ENCODE assay signal across 1 cellular context in the genomic region with DNA sequence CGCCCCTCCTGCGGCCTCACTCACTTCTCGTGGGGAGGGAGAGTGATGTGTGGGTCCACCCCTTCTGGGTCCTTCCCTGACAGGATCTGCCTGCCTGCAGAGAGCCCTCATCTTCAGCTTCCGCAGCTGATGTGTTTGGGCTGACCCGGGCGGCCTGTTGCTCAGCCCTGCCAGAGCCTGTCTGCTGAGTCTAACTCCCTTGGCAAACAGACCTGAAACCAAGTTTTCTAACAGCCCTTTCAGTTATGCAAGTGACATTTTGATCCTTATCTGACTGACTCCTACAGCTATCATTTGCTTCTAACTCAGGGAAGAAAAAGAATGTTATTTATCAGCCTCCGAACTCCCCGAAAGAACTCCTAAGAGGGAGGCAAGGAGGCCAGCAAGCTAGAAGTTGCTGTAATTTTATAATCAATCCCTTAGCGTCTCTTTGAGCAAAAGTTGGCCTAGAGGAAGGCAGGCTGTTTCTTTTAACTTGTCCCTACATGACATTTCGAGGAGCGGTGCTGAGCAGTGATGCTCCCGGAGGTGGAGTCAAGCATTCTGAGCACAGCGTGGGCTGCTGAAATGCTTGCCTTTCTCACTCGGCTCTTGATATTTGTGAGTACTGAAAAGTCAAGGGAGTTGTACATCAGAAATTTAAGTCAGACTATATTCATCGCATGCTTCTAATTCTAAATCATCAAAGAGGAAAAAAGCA.
TF ChIP-seq lines count a peak whose summit lies in the region.

No MANE protein-coding gene starts in this region.

TF ChIP-seq in SK-N-SH, 30 proteins besides CTCF, POLR2A, EP300 and RAD21 (continued from another document):
- TF ChIP-seq RCOR1 (IDR thresholded peaks at IDR 0.05; ENCODE audit: low read length) (no peak), FOSL2 (IDR thresholded peaks at IDR 0.05; ENCODE audit: borderline replicate concordance, low read depth) (no peak), JUND (IDR thresholded peaks at IDR 0.05) (no peak), NFIC (IDR thresholded peaks at IDR 0.05; ENCODE audit: borderline replicate concordance) (no peak), TAF1 (IDR thresholded peaks at IDR 0.05; ENCODE audit: borderline replicate concordance, low read depth, low read length) (no peak), SMC3 (IDR thresholded peaks at IDR 0.05; ENCODE audit: low read depth, low read length) (no peak), TEAD4 (IDR thresholded peaks at IDR 0.05; ENCODE audit: borderline replicate concordance, insufficient read depth) (no peak), SIN3A (IDR thresholded peaks at IDR 0.05; ENCODE audit: borderline replicate concordance, low read depth, low read length) (no peak)
- TF ChIP-seq, protein P1, sequence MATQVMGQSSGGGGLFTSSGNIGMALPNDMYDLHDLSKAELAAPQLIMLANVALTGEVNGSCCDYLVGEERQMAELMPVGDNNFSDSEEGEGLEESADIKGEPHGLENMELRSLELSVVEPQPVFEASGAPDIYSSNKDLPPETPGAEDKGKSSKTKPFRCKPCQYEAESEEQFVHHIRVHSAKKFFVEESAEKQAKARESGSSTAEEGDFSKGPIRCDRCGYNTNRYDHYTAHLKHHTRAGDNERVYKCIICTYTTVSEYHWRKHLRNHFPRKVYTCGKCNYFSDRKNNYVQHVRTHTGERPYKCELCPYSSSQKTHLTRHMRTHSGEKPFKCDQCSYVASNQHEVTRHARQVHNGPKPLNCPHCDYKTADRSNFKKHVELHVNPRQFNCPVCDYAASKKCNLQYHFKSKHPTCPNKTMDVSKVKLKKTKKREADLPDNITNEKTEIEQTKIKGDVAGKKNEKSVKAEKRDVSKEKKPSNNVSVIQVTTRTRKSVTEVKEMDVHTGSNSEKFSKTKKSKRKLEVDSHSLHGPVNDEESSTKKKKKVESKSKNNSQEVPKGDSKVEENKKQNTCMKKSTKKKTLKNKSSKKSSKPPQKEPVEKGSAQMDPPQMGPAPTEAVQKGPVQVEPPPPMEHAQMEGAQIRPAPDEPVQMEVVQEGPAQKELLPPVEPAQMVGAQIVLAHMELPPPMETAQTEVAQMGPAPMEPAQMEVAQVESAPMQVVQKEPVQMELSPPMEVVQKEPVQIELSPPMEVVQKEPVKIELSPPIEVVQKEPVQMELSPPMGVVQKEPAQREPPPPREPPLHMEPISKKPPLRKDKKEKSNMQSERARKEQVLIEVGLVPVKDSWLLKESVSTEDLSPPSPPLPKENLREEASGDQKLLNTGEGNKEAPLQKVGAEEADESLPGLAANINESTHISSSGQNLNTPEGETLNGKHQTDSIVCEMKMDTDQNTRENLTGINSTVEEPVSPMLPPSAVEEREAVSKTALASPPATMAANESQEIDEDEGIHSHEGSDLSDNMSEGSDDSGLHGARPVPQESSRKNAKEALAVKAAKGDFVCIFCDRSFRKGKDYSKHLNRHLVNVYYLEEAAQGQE (IDR thresholded peaks at IDR 0.05; ENCODE audit: low read depth, low read length): no peak
- TF ChIP-seq, protein P2, sequence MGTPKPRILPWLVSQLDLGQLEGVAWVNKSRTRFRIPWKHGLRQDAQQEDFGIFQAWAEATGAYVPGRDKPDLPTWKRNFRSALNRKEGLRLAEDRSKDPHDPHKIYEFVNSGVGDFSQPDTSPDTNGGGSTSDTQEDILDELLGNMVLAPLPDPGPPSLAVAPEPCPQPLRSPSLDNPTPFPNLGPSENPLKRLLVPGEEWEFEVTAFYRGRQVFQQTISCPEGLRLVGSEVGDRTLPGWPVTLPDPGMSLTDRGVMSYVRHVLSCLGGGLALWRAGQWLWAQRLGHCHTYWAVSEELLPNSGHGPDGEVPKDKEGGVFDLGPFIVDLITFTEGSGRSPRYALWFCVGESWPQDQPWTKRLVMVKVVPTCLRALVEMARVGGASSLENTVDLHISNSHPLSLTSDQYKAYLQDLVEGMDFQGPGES (IDR thresholded peaks at IDR 0.05; ENCODE audit: low read depth, low read length): no peak
- TF ChIP-seq, protein P3, sequence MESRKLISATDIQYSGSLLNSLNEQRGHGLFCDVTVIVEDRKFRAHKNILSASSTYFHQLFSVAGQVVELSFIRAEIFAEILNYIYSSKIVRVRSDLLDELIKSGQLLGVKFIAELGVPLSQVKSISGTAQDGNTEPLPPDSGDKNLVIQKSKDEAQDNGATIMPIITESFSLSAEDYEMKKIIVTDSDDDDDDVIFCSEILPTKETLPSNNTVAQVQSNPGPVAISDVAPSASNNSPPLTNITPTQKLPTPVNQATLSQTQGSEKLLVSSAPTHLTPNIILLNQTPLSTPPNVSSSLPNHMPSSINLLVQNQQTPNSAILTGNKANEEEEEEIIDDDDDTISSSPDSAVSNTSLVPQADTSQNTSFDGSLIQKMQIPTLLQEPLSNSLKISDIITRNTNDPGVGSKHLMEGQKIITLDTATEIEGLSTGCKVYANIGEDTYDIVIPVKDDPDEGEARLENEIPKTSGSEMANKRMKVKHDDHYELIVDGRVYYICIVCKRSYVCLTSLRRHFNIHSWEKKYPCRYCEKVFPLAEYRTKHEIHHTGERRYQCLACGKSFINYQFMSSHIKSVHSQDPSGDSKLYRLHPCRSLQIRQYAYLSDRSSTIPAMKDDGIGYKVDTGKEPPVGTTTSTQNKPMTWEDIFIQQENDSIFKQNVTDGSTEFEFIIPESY (IDR thresholded peaks at IDR 0.05; ENCODE audit: borderline replicate concordance, low read depth): no peak
- TF ChIP-seq, protein P4, sequence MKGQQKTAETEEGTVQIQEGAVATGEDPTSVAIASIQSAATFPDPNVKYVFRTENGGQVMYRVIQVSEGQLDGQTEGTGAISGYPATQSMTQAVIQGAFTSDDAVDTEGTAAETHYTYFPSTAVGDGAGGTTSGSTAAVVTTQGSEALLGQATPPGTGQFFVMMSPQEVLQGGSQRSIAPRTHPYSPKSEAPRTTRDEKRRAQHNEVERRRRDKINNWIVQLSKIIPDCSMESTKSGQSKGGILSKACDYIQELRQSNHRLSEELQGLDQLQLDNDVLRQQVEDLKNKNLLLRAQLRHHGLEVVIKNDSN (IDR thresholded peaks at IDR 0.05; ENCODE audit: borderline replicate concordance, low read depth): no peak
TF ChIP-seq in SK-N-SH: peak in this region for 0.
